8 cellular contexts compared by ENCODE assay signal in the genomic region with DNA sequence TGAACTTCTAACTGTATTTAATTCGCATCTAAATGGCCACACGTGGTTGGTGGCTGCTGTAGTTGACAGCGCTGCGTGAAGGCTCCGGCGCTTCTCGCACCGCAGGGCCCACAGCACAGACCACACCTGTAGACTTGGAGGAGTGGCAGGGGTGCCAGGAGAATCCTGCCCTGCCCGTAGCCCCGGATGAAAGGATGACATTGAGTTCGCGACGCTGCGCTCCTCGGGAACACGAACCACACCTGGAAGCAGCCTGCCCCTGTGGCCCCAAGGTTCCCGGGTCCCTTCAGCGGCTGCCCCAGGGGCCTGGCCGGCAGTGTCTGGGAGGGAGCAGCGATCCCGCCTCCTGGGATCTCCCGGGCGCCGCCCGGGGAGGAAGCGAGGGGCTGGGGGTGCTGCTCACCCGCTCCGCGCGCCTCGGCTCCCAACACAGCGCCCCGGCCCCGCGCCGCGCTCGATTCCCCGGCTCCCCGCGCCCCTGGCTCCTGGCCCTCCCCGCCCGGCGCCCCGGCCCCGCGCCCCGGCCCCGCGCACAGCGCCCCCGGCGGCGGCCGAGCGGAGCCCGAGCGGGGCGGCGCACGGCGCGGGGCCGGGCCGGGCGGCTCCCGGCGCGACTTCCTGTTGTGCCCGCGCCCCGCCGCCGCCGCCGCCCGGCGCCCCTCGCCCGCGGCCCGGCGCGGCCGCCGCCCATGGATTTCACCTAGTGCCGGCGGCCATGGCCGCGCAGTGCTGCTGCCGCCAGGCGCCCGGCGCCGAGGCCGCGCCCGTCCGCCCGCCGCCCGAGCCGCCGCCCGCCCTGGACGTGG. TPM values are rescaled to one million over a fixed set of nuclear protein-coding genes. Genes with fewer than 3 reads are reported as not detected.
DNase-seq lines count a peak whose midpoint lies in the region; ATAC-seq and TF ChIP-seq lines count a peak whose summit lies in the region.

A gene with protein sequence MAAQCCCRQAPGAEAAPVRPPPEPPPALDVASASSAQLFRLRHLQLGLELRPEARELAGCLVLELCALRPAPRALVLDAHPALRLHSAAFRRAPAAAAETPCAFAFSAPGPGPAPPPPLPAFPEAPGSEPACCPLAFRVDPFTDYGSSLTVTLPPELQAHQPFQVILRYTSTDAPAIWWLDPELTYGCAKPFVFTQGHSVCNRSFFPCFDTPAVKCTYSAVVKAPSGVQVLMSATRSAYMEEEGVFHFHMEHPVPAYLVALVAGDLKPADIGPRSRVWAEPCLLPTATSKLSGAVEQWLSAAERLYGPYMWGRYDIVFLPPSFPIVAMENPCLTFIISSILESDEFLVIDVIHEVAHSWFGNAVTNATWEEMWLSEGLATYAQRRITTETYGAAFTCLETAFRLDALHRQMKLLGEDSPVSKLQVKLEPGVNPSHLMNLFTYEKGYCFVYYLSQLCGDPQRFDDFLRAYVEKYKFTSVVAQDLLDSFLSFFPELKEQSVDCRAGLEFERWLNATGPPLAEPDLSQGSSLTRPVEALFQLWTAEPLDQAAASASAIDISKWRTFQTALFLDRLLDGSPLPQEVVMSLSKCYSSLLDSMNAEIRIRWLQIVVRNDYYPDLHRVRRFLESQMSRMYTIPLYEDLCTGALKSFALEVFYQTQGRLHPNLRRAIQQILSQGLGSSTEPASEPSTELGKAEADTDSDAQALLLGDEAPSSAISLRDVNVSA (plus strand): TSS at position 613 of the 806 bp plus-strand sequence. CDS start 103 bp downstream, at position 716.

- peak within 1 kb of the TSS; percentile 47 for H2AFZ ChIP-seq in fibroblast of lung (ENCODE audit: low read length)

- peak within 1 kb of the TSS; percentile 59 for H3K9ac ChIP-seq in fibroblast of lung (ENCODE audit: insufficient read depth, low read length)

- H3K9me3 Mint-ChIP-seq in naive B cell, result no peaks in the 10 kb centered on the region

- no peaks in the 10 kb centered on the region for H4K20me1 ChIP-seq in fibroblast of lung (ENCODE audit: control insufficient read depth, extremely low read depth, insufficient read depth, low read length)

- TF ChIP-seq POLR2A in upper lobe of left lung (IDR thresholded peaks at IDR 0.05), result peak in 2 of 4 donors; percentile 3 to 27

- peak within 1 kb of the TSS; percentile 68 to 75 (median 73) for H3K4me3 ChIP-seq in fibroblast of lung (replicated peaks in 1 of 4; ENCODE audit: control extremely low read depth in 1 of 4, insufficient read depth in 1 of 4, low read depth in 3 of 4, low read length in 4 of 4)
- H3K4me3 ChIP-seq in upper lobe of left lung, result peak within 1 kb of the TSS; percentile 79 to 95 (median 87)

- peak within 1 kb of the TSS; percentile 57 for H3K27ac ChIP-seq in fibroblast of lung (ENCODE audit: insufficient read depth, low read length)
- peak within 1 kb of the TSS; percentile 94 to 97 (median 96) for H3K27ac ChIP-seq in upper lobe of left lung

- H3K4me1 Mint-ChIP-seq in naive B cell, result peaks cover 54 to 71% (median 68%) of the 10 kb centered on the region in 3 donors

- 0 to 1% methylated on average over 1 to 16 of the region's 106 CpGs for WGBS in upper lobe of left lung, 2 donors

- no peaks in the 10 kb centered on the region for H3K36me3 ChIP-seq in fibroblast of lung (ENCODE audit: control insufficient read depth, insufficient read depth, low read length)
- peaks cover 0 to 9% (median 4%) of the 10 kb centered on the region in 4 donors for H3K36me3 ChIP-seq in upper lobe of left lung

- peak within 1 kb of the TSS; percentile 80 to 96 (median 92) for H3K27ac Mint-ChIP-seq in naive B cell

- H3K4me1 ChIP-seq in fibroblast of lung (ENCODE audit: control insufficient read depth, extremely low read depth, insufficient read depth, low read length) (peaks cover 23% of the 10 kb centered on the region), upper lobe of left lung (peaks cover 50 to 78% (median 63%) of the 10 kb centered on the region in 4 donors)

- H3K4me3 Mint-ChIP-seq in naive B cell, result peak within 1 kb of the TSS; percentile 82 to 94 (median 90)

- ATAC-seq in HG02763 (IDR thresholded peaks at IDR 0.05; ENCODE audit: unreplicated experiment) (peak; percentile 32), naive B cell (ENCODE audit: low read depth in 2 of 2) (peak; percentile 50 to 53), upper lobe of left lung (ENCODE audit: low FRiP score in 2 of 2) (peak in 1 of 2 donors; percentile 54)

- H3K27me3 ChIP-seq in fibroblast of lung (ENCODE audit: control insufficient read depth, insufficient read depth, low read length) (no peaks in the 10 kb centered on the region), upper lobe of left lung (no peaks in the 10 kb centered on the region)

- TF ChIP-seq CTCF in fibroblast of lung (conservative IDR thresholded peaks at IDR 0.05 in 1 of 2, IDR thresholded peaks at IDR 0.05 in 1 of 2; ENCODE audit: low read depth in 1 of 2, low read length in 2 of 2) (no peak), upper lobe of left lung (IDR thresholded peaks at IDR 0.05) (peak in 4 of 6 experiments; percentile 13 to 28 (median 26))

- H3K36me3 Mint-ChIP-seq in naive B cell, result no peaks in the 10 kb centered on the region

- DNase-seq in DMS 273 (lab: John Stamatoyannopoulos, UW; ENCODE audit: unreplicated experiment) (peak; percentile 83), DMS 273 treated with DMSO at 0.1 percent for 48 hours (lab: John Stamatoyannopoulos, UW) (no peak), NCI-H69 (lab: John Stamatoyannopoulos, UW) (peak; percentile 68), activated T-helper 1 cell treated with Interleukin-2 at 50 U/mL for 16 hours (ENCODE audit: low read depth) (peak; percentile 52), fibroblast of lung (ENCODE audit: low read depth in 2 of 2) (peak; percentile 20 to 29), naive B cell (peak; percentile 67), upper lobe of left lung (peak; percentile 52 to 94)

- peak within 1 kb of the TSS; percentile 94 for H3K4me2 ChIP-seq in fibroblast of lung (ENCODE audit: extremely low read depth, insufficient read depth, low read length)

- H3K27me3 Mint-ChIP-seq in naive B cell, result no peaks in the 10 kb centered on the region

- no peak for TF ChIP-seq EP300 in upper lobe of left lung (IDR thresholded peaks at IDR 0.05)

- H3K9me3 ChIP-seq in fibroblast of lung (ENCODE audit: control insufficient read depth, insufficient read depth, low read depth, low read length), result no peaks in the 10 kb centered on the region
- no peaks in the 10 kb centered on the region for H3K9me3 ChIP-seq in upper lobe of left lung

- peaks cover 5% of the 10 kb centered on the region for H3K79me2 ChIP-seq in fibroblast of lung (ENCODE audit: control insufficient read depth, insufficient read depth, low read length)

RNA-seq across cellular contexts. Expression of the gene that starts here (rescaled TPM):
- total RNA-seq in fibroblast of lung (10.3 and 20.6 TPM in 2 replicates), upper lobe of left lung (100 to 1,000 TPM in 5 of 6 donors, 10 to 100 TPM in 1; 71.0 to 264 (median 123) TPM)
- polyA plus RNA-seq in fibroblast of lung (7.9 and 10.0 TPM in 2 replicates), naive B cell (ENCODE audit: low read depth in 6 of 6) (10 to 100 TPM; 15.6 to 44.3 (median 28.3) TPM)
- 38.7 and 49.1 TPM in 2 replicates for polyA plus RNA-seq in fibroblast of lung (2012)
- polyA minus RNA-seq in fibroblast of lung (ENCODE audit: low replicate concordance), result 93.8 and 122 TPM in 2 replicates

Comparison
In these comparisons a context has a peak if more than half of its experiments do, and no peak if none do; other contexts are left out.
1. CTCF ChIP-seq: peak in upper lobe of left lung (4 of 6); none in fibroblast of lung (0 of 2).